ENCODE assay signal across 1 cellular context in the genomic region with DNA sequence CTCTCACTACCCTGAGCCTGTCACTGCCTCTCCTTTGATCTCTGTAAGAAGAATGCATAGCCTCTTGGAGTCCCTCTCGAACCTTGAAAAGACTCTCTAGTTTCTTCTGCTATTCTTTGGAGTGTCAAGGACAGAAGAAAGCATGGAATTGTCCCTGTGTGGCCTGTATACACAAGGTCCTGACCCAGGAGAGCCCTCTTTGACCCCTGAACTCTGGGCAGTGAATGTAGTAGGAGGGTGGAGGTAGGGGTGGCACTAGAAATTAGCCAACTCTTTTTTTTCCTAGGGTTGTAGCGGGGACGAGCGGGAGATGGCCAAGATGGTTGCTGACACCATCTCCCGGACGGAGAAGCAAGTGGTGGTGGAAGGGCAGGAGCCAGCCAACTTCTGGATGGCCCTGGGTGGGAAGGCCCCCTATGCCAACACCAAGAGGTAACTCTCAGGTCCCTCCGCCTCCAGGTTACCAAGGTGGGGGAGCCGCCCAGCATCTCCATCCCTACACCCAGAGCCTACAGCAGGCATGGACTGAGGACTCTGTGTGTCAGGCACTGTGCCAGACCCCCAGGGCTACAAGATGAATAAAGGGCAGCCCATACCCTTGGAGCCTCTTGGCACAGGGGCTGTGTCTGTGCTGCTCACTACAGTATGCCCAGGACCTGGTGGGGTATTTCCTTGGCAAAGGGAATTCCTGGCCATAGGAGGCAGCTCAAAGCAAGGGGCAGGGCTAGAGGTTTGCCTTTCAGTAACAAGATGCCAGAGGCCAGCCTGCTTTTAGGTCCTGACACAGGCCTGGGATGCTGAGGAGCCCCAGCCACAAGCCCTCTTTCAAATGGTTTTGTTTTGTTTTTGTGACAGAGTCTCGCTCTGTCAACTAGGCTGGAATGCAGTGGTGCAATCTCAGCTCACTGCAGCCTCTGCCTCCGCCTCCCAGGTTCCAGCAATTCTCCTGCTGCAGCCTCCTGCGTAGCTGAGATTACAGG.
TF ChIP-seq lines count a peak whose summit lies in the region.

No MANE protein-coding gene starts in this region.

TF ChIP-seq in HEK293T, 16 proteins besides CTCF, POLR2A, EP300 and RAD21:
- TF ChIP-seq, protein P1, sequence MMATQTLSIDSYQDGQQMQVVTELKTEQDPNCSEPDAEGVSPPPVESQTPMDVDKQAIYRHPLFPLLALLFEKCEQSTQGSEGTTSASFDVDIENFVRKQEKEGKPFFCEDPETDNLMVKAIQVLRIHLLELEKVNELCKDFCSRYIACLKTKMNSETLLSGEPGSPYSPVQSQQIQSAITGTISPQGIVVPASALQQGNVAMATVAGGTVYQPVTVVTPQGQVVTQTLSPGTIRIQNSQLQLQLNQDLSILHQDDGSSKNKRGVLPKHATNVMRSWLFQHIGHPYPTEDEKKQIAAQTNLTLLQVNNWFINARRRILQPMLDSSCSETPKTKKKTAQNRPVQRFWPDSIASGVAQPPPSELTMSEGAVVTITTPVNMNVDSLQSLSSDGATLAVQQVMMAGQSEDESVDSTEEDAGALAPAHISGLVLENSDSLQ (IDR thresholded peaks at IDR 0.05) = no peak
